Comparison of ENCODE assay signal across 28 cellular contexts in genomic region chr3:129326591-129326990, GRCh38.
"Had no signal": no experiment of that assay in that cellular context is flagged by ENCODE, and none has a peak within 500 bp of the region (broad histone marks: within the 10 kb centered on the region; RNA-seq: fewer than 3 reads in every experiment).

No MANE protein-coding gene starts in this region.

- H3K9me3 ChIP-seq: heart right ventricle, left lung, lower lobe of right lung, pancreas, prostate gland, stomach, testis, thyroid gland, transverse colon, upper lobe of left lung had no signal

- H3K27me3 ChIP-seq: heart right ventricle, hepatocyte, left lung, pancreas, stomach, testis, thyroid gland, transverse colon, upper lobe of left lung had no signal

- H3K36me3 Mint-ChIP-seq: naive thymus-derived CD8-positive, alpha-beta T cell; stimulated activated memory B cell treated with anti-CD40 and anti-IgM and Interleukin-4, amounts not matched to agents 10 μg/mL and 1 μg/mL and 100 μg/mL, for 72 hours had no signal

- H3K4me1 Mint-ChIP-seq: nephron had no signal

- H3K79me2 ChIP-seq: hepatocyte had no signal

- H3K27ac ChIP-seq: heart right ventricle, hepatocyte, left lung, lower lobe of right lung, pancreas, prostate gland, stomach, testis, thyroid gland, transverse colon, upper lobe of left lung had no signal

- H3K36me3 ChIP-seq: left lung, lower lobe of right lung, pancreas, prostate gland, thyroid gland, transverse colon had no signal

- ATAC-seq: heart right ventricle; left cardiac atrium; left lung; lower lobe of right lung; naive thymus-derived CD8-positive, alpha-beta T cell; pancreas; right cardiac atrium; stimulated activated memory B cell treated with anti-CD40 and anti-IgM and Interleukin-4, amounts not matched to agents 10 μg/mL and 1 μg/mL and 100 μg/mL, for 72 hours; stimulated activated naive CD8-positive, alpha-beta T cell treated with anti-CD3 and anti-CD28 coated beads, Interleukin-15, Interleukin-2, amounts not matched to agents 100 U/mL and 50 U/mL, for 24 hours had no signal

- H3K9me3 Mint-ChIP-seq: naive thymus-derived CD8-positive, alpha-beta T cell; nephron; stimulated activated memory B cell treated with anti-CD40 and anti-IgM and Interleukin-4, amounts not matched to agents 10 μg/mL and 1 μg/mL and 100 μg/mL, for 72 hours had no signal

- H3K4me1 ChIP-seq: heart right ventricle, left lung, lower lobe of right lung, pancreas, prostate gland, stomach, testis, thyroid gland, transverse colon, upper lobe of left lung had no signal

- DNase-seq: heart right ventricle; islet precursor cell; kidney glomerular epithelial cell; left cardiac atrium; left lung; lower lobe of right lung; mammary epithelial cell; mesenchymal stem cell; nucleus accumbens; pancreas; retina; right cardiac atrium; stimulated activated CD4-positive, alpha-beta T cell treated with anti-CD3 and anti-CD28 coated beads, Interleukin-1b, Interleukin-23, amount 100 ng/mL, for 48 hours; stimulated activated CD4-positive, alpha-beta T cell treated with anti-CD3 and anti-CD28 coated beads, Interleukin-2, amount 100 ng/mL, for 48 hours; stimulated activated CD4-positive, alpha-beta T cell treated with anti-CD3 and anti-CD28 coated beads, Interleukin-4, amount 100 ng/mL, for 4 hours; stimulated activated CD8-positive, alpha-beta memory T cell treated with anti-CD3 and anti-CD28 coated beads, Interleukin-4, amount 100 ng/mL, for 48 hours; stimulated activated naive CD8-positive, alpha-beta T cell treated with anti-CD3 and anti-CD28 coated beads, Interleukin-15, Interleukin-2, amounts not matched to agents 100 U/mL and 50 U/mL, for 24 hours; stomach; testis; thyroid gland; transverse colon; upper lobe of left lung had no signal

- H2AFZ ChIP-seq: hepatocyte had no signal

- H3K27ac Mint-ChIP-seq: naive thymus-derived CD8-positive, alpha-beta T cell; nephron; stimulated activated memory B cell treated with anti-CD40 and anti-IgM and Interleukin-4, amounts not matched to agents 10 μg/mL and 1 μg/mL and 100 μg/mL, for 72 hours had no signal

- H3K4me3 ChIP-seq: heart right ventricle, hepatocyte, left lung, lower lobe of right lung, pancreas, prostate gland, smooth muscle cell, stomach, testis, thyroid gland, transverse colon, upper lobe of left lung had no signal

- H3K4me2 ChIP-seq: hepatocyte, smooth muscle cell had no signal

- H3K4me3 Mint-ChIP-seq: naive thymus-derived CD8-positive, alpha-beta T cell; nephron; stimulated activated memory B cell treated with anti-CD40 and anti-IgM and Interleukin-4, amounts not matched to agents 10 μg/mL and 1 μg/mL and 100 μg/mL, for 72 hours had no signal

- FAIRE-seq: pancreas had no signal

- H3K27me3 Mint-ChIP-seq: naive thymus-derived CD8-positive, alpha-beta T cell had no signal
